In genomic region chr1:232630894-232631195, GRCh38 we compare ENCODE assay signal across 8 cellular contexts. TPM values are rescaled to one million over a fixed set of nuclear protein-coding genes. Genes with fewer than 3 reads are reported as not detected.
DNase-seq lines count a peak whose midpoint lies in the region; ATAC-seq, FAIRE-seq and TF ChIP-seq lines count a peak whose summit lies in the region.

No MANE protein-coding gene starts in this region.

- FAIRE-seq in D721Med (lab: Jason Lieb, UNC), result peak; percentile 11

- H3K4me2 ChIP-seq in parathyroid adenoma (ENCODE audit: low read length), result peak overlapping the region; percentile 87

- ATAC-seq in Panc1 (no peak), GM19351 (IDR thresholded peaks at IDR 0.05; ENCODE audit: unreplicated experiment) (no peak)

- H3K9me3 ChIP-seq in Panc1 (ENCODE audit: control insufficient read depth, insufficient read depth, low read depth, low read length) (no peaks in the 10 kb centered on the region), parathyroid adenoma (ENCODE audit: control insufficient read depth, low read length) (no peaks in the 10 kb centered on the region)

- TF ChIP-seq CTCF in D721Med (IDR thresholded peaks at IDR 0.05; ENCODE audit: insufficient read depth, missing control alignments) (no peak), Panc1 (IDR thresholded peaks at IDR 0.05) (peak; percentile 26), epithelial cell of proximal tubule (conservative IDR thresholded peaks at IDR 0.05; ENCODE audit: low read depth, low read length) (no peak), parathyroid adenoma (IDR thresholded peaks at IDR 0.05) (no peak)

- peak overlapping the region; percentile 90 for H2AFZ ChIP-seq in parathyroid adenoma

- H3K27me3 ChIP-seq in Panc1 (ENCODE audit: control insufficient read depth, insufficient read depth, low read length) (peaks cover 21% of the 10 kb centered on the region), parathyroid adenoma (ENCODE audit: control insufficient read depth, insufficient read depth, low read length) (no peaks in the 10 kb centered on the region)

- H3K27ac ChIP-seq in Panc1 (ENCODE audit: low read length), result peak overlapping the region; percentile 57; the same call in 1 of the 2 replicates
- peak overlapping the region; percentile 71 for H3K27ac ChIP-seq in parathyroid adenoma

- in situ Hi-C loops in Panc1 (cut with HindIII; ENCODE audit: low pct_unique_long_range_greater_than_20kb, low sequenced_read_pairs), result no loop called here

- H3K4me3 ChIP-seq in Panc1 (ENCODE audit: low read depth in 2 of 2, low read length in 2 of 2) (peak overlapping the region; percentile 57 to 69), epithelial cell of proximal tubule (ENCODE audit: low read depth, low read length) (peak overlapping the region; percentile 74), parathyroid adenoma (ENCODE audit: low read depth, low read length) (peak overlapping the region; percentile 59)

- intact Hi-C loops in Panc1 (cut with micrococcal nuclease; ENCODE audit: unreplicated experiment), result loop anchor here (1.0 to 10.0 kb wide), 3 partner anchors 394 to 610 kb away; no protein-coding TSS in a partner anchor

- no peak overlapping the region for H3K9ac ChIP-seq in parathyroid adenoma

- H3K79me2 ChIP-seq in parathyroid adenoma, result no peaks in the 10 kb centered on the region

- CTCF ChIA-PET in Panc1 (lab: Charles Lee), result no interaction called here

- H3K36me3 ChIP-seq in Panc1 (ENCODE audit: control insufficient read depth, insufficient read depth, low read length) (no peaks in the 10 kb centered on the region; the same call in 1 of the 2 replicates), parathyroid adenoma (ENCODE audit: control insufficient read depth, insufficient read depth, low read length) (no peaks in the 10 kb centered on the region)

- H3K4me1 ChIP-seq in Panc1 (ENCODE audit: control insufficient read depth, insufficient read depth, low read length) (no peaks in the 10 kb centered on the region; the same call in none of the 2 replicates), parathyroid adenoma (peaks cover 4% of the 10 kb centered on the region)

- POLR2A ChIA-PET in Panc1 (lab: Charles Lee), result no interaction called here

- DNase-seq in D721Med (ENCODE audit: insufficient read length, low spot score) (no peak), Panc1 (ENCODE audit: low read depth, low spot score) (no peak), epithelial cell of proximal tubule (ENCODE audit: low read depth) (no peak), kidney glomerular epithelial cell (lab: John Stamatoyannopoulos, UW) (no peak), GDM1 (lab: John Stamatoyannopoulos, UW) (no peak), NCI-H187 treated with DMSO at 0.1 percent for 48 hours (lab: John Stamatoyannopoulos, UW) (no peak)

- no TSS peak for BruUV-seq in Panc1 (replicated peaks; lab: Mats Ljungman, UMichigan)

RNA-seq across cellular contexts. Expression of gene SIPA1L2, which starts 0.9 kb away (rescaled TPM):
- total RNA-seq in Panc1 (2021; ENCODE audit: unreplicated experiment) (5.2 TPM), epithelial cell of proximal tubule (5.3 and 8.0 TPM in 2 replicates)
- 2.6 TPM for polyA plus RNA-seq in Panc1 (2012; ENCODE audit: insufficient read length)
